ENCODE assay signal across 12 cellular contexts in genomic region chr19:55626350-55626749, GRCh38. TPM values are rescaled to one million over a fixed set of nuclear protein-coding genes. Genes with fewer than 3 reads are reported as not detected.
DNase-seq lines count a peak whose midpoint lies in the region; ATAC-seq, FAIRE-seq and TF ChIP-seq lines count a peak whose summit lies in the region.
"Had no signal": no experiment of that assay in that cellular context is flagged by ENCODE, and none has a peak within 500 bp of the region (broad histone marks: within the 10 kb centered on the region; RNA-seq: fewer than 3 reads in every experiment).

No MANE protein-coding gene starts in this region.

- H2AFZ ChIP-seq in GM12878 (ENCODE audit: control insufficient read depth, low read depth, low read length), result peak overlapping the region; percentile 35; the same call in 1 of the 2 replicates

- H3K79me2 ChIP-seq in GM12878 (ENCODE audit: control insufficient read depth, insufficient read depth, low read length), result no peaks in the 10 kb centered on the region

- no peak for TF ChIP-seq EP300 in GM12878 (IDR thresholded peaks at IDR 0.05; ENCODE audit: borderline replicate concordance in 1 of 2, control insufficient read depth in 1 of 2, low read depth in 2 of 2, low read length in 2 of 2)

- CTCF ChIA-PET in activated CD4-positive, alpha-beta T cell treated with anti-CD3 and anti-CD28 coated beads for 36 hours (lab: Charles Lee), result interaction anchor here (0.5 to 2.9 kb wide), 13 partner anchors 10 to 484 kb away, joined by 3 to 20 read pairs (median 3); partner anchors contain the start of gene ZNF865
- CTCF ChIA-PET in activated CD8-positive, alpha-beta T cell treated with anti-CD3 and anti-CD28 coated beads, Interleukin-2, amount 10 ng/mL, durations not matched to agents 7 days and 5 days (lab: Charles Lee), result interaction anchor here (0.8 to 7.1 kb wide), 21 partner anchors 9 to 508 kb away, joined by 3 to 59 read pairs (median 4); partner anchors contain the start of genes ISOC2, TMEM238, U2AF2 and ZNF524
- CTCF ChIA-PET in GM12878 (lab: Yijun Ruan, JAX), result interaction anchor here (0.7 to 7.9 kb wide), 11 partner anchors 12 to 722 kb away, joined by 3 to 76 read pairs (median 7); partner anchors contain the start of genes FIZ1, U2AF2, ZNF628 and ZNF865

- FAIRE-seq in GM12878 (lab: Jason Lieb, UNC), result peak; percentile 96
- FAIRE-seq: RCC 7860 had no signal

- TF ChIP-seq POLR2A in GM12878 (IDR thresholded peaks at IDR 0.05; ENCODE audit: low read depth, low read length), result no peak
- TF ChIP-seq POLR2A in prostate gland (IDR thresholded peaks at IDR 0.05), result no peak

- ATAC-seq in activated CD4-positive, alpha-beta T cell treated with anti-CD3 and anti-CD28 coated beads for 36 hours, result peak; percentile 56
- peak; percentile 73 for ATAC-seq in activated CD8-positive, alpha-beta T cell treated with anti-CD3 and anti-CD28 coated beads, Interleukin-2, amount 10 ng/mL, durations not matched to agents 7 days and 5 days
- ATAC-seq in GM12878, result peak; percentile 19; the same call in 2 of the 3 replicates
- no peak for ATAC-seq in esophagus mucosa
- ATAC-seq in HG02885 (IDR thresholded peaks at IDR 0.05; ENCODE audit: poor library complexity, unreplicated experiment), result no peak

- H3K36me3 Mint-ChIP-seq in activated CD4-positive, alpha-beta T cell treated with anti-CD3 and anti-CD28 coated beads for 36 hours (ENCODE audit: low read depth), result peaks cover 1% of the 10 kb centered on the region
- H3K36me3 Mint-ChIP-seq in activated CD8-positive, alpha-beta T cell treated with anti-CD3 and anti-CD28 coated beads, Interleukin-2, amount 10 ng/mL, durations not matched to agents 7 days and 5 days (ENCODE audit: low read depth), result peaks cover 3% of the 10 kb centered on the region

- WGBS in GM12878 (ENCODE audit: insufficient coverage, insufficient replicate concordance, low lambda C conversion rate, missing lambda C conversion rate), result 57% methylated on average over 11 of the region's 11 CpGs
- 88% methylated on average over 11 of the region's 11 CpGs for WGBS in prostate gland

- H3K27ac Mint-ChIP-seq in activated CD4-positive, alpha-beta T cell treated with anti-CD3 and anti-CD28 coated beads for 36 hours, result no peak overlapping the region
- peak overlapping the region; percentile 87 for H3K27ac Mint-ChIP-seq in activated CD8-positive, alpha-beta T cell treated with anti-CD3 and anti-CD28 coated beads, Interleukin-2, amount 10 ng/mL, durations not matched to agents 7 days and 5 days

- H3K27me3 Mint-ChIP-seq in activated CD4-positive, alpha-beta T cell treated with anti-CD3 and anti-CD28 coated beads for 36 hours, result no peaks in the 10 kb centered on the region
- peaks cover 13% of the 10 kb centered on the region for H3K27me3 Mint-ChIP-seq in activated CD8-positive, alpha-beta T cell treated with anti-CD3 and anti-CD28 coated beads, Interleukin-2, amount 10 ng/mL, durations not matched to agents 7 days and 5 days (ENCODE audit: low read depth)

- H4K20me1 ChIP-seq in GM12878 (ENCODE audit: control insufficient read depth, insufficient read depth), result no peaks in the 10 kb centered on the region

- POLR2A ChIA-PET in activated CD4-positive, alpha-beta T cell treated with anti-CD3 and anti-CD28 coated beads for 36 hours (lab: Charles Lee), result interaction anchor here (0.7 to 1.0 kb wide), 3 partner anchors 11 to 1737 kb away, joined by 3 read pairs; no protein-coding TSS in a partner anchor
- POLR2A ChIA-PET in activated CD8-positive, alpha-beta T cell treated with anti-CD3 and anti-CD28 coated beads, Interleukin-2, amount 10 ng/mL, durations not matched to agents 7 days and 5 days (lab: Charles Lee), result interaction anchor here (1.1 to 2.8 kb wide), 4 partner anchors 9 to 150 kb away, joined by 3 to 27 read pairs (median 7); partner anchors contain the start of genes FIZ1, ZNF524, ZNF628 and ZNF865
- POLR2A ChIA-PET in GM12878 (lab: Charles Lee), result interaction anchor here (0.8 to 1.5 kb wide), 4 partner anchors 20 to 165 kb away, joined by 3 to 5 read pairs (median 4); partner anchors contain the start of gene ISOC2

- no peak for TF ChIP-seq RAD21 in GM12878 (IDR thresholded peaks at IDR 0.05; ENCODE audit: insufficient read depth, low read depth, low read length)

- peaks cover 9% of the 10 kb centered on the region; the same call in 1 of the 2 replicates for H3K4me1 ChIP-seq in GM12878 (ENCODE audit: control insufficient read depth, insufficient read depth, low read length)
- H3K4me1 ChIP-seq in prostate gland (replicated peaks), result no peaks in the 10 kb centered on the region

- peak overlapping the region; percentile 60 for H3K4me2 ChIP-seq in GM12878 (ENCODE audit: control insufficient read depth, insufficient read depth)

- TF ChIP-seq CTCF in GM12878 (IDR thresholded peaks at IDR 0.05 in 2 of 3, conservative IDR thresholded peaks at IDR 0.05 in 1 of 3; ENCODE audit: control insufficient read depth in 2 of 3, extremely low read depth in 1 of 3, insufficient read depth in 1 of 3, low read depth in 3 of 3, low read length in 3 of 3), result no peak
- TF ChIP-seq CTCF in prostate gland (IDR thresholded peaks at IDR 0.05), result no peak

- H3K4me1 Mint-ChIP-seq in activated CD4-positive, alpha-beta T cell treated with anti-CD3 and anti-CD28 coated beads for 36 hours, result peaks cover 35% of the 10 kb centered on the region
- H3K4me1 Mint-ChIP-seq in activated CD8-positive, alpha-beta T cell treated with anti-CD3 and anti-CD28 coated beads, Interleukin-2, amount 10 ng/mL, durations not matched to agents 7 days and 5 days (ENCODE audit: low read depth), result peaks cover 39% of the 10 kb centered on the region

- H3K27ac ChIP-seq in GM12878 (ENCODE audit: control insufficient read depth, insufficient read depth), result no peak overlapping the region; the same call in 1 of the 2 replicates
- no peak overlapping the region for H3K27ac ChIP-seq in prostate gland
- H3K27ac ChIP-seq: esophagus squamous epithelium, tibial artery had no signal

- SMC1A ChIA-PET in GM12878 (lab: Charles Lee; ENCODE audit: uncharacterized antibody, unreplicated experiment), result interaction anchor here (0.6 to 2.0 kb wide), 7 partner anchors 20 to 165 kb away, joined by 3 to 5 read pairs (median 3); partner anchors contain the start of genes ISOC2 and U2AF2

- RAD21 ChIA-PET in GM12878 (lab: Charles Lee; ENCODE audit: unreplicated experiment), result interaction anchor here (0.9 to 2.5 kb wide), 7 partner anchors 7 to 123 kb away, joined by 3 to 12 read pairs (median 6); partner anchors contain the start of genes FIZ1, U2AF2 and ZNF579

- H3K9ac ChIP-seq in GM12878 (ENCODE audit: control insufficient read depth, insufficient read depth, low read length), result no peak overlapping the region

- H3K4me3 ChIP-seq in GM12878 (no peak overlapping the region), prostate gland (no peak overlapping the region)
- H3K4me3 ChIP-seq: esophagus squamous epithelium, tibial artery had no signal

- no TSS peak for BruUV-seq in GM12878 (replicated peaks; lab: Mats Ljungman, UMichigan)

- intact Hi-C loops in activated CD4-positive, alpha-beta T cell treated with anti-CD3 and anti-CD28 coated beads for 36 hours (cut with DNase I, micrococcal nuclease), result loop anchor here in 1 of 2 experiments (1.0 kb wide), 1 partner anchor 110 kb away; no protein-coding TSS in a partner anchor
- intact Hi-C loops in GM12878 (cut with micrococcal nuclease; ENCODE audit: unreplicated experiment) (no loop called here), prostate gland (cut with DNase I) (no loop called here)

- DNase-seq in activated CD4-positive, alpha-beta T cell treated with anti-CD3 and anti-CD28 coated beads for 36 hours, result peak; percentile 70
- no peak for DNase-seq in activated CD4-positive, alpha-beta T cell treated with anti-CD3 and anti-CD28 coated beads for 1 hour
- DNase-seq in activated CD8-positive, alpha-beta T cell treated with anti-CD3 and anti-CD28 coated beads, Interleukin-2, amount 10 ng/mL, durations not matched to agents 7 days and 5 days, result peak; percentile 84
- no peak for DNase-seq in GM12878 (ENCODE audit: low read depth, low spot score)
- DNase-seq in stimulated activated naive CD4-positive, alpha-beta T cell treated with Interleukin-2 at 50 U/mL for 16 hours (lab: John Stamatoyannopoulos, UW), result peak; percentile 44
- no peak for DNase-seq in prostate gland (ENCODE audit: low spot score)
- DNase-seq: COR-L47, esophagus squamous epithelium, tibial artery had no signal

- peak overlapping the region; percentile 6 for H3K4me3 Mint-ChIP-seq in activated CD4-positive, alpha-beta T cell treated with anti-CD3 and anti-CD28 coated beads for 36 hours
- H3K4me3 Mint-ChIP-seq in activated CD8-positive, alpha-beta T cell treated with anti-CD3 and anti-CD28 coated beads, Interleukin-2, amount 10 ng/mL, durations not matched to agents 7 days and 5 days, result peak overlapping the region; percentile 71

- H3K36me3 ChIP-seq in GM12878 (ENCODE audit: control insufficient read depth in 2 of 2, insufficient read depth in 2 of 2, low read length in 1 of 2) (no peaks in the 10 kb centered on the region), prostate gland (no peaks in the 10 kb centered on the region)

- H3K27me3 ChIP-seq in GM12878 (replicated peaks in 1 of 2; ENCODE audit: control insufficient read depth in 2 of 2, insufficient read depth in 2 of 2, low read length in 1 of 2), result no peaks in the 10 kb centered on the region
- H3K27me3 ChIP-seq in prostate gland (replicated peaks; ENCODE audit: insufficient read depth), result no peaks in the 10 kb centered on the region
- H3K27me3 ChIP-seq: esophagus squamous epithelium, tibial artery had no signal

- H3K9me3 Mint-ChIP-seq in activated CD4-positive, alpha-beta T cell treated with anti-CD3 and anti-CD28 coated beads for 36 hours (ENCODE audit: low read depth), result no peaks in the 10 kb centered on the region
- H3K9me3 Mint-ChIP-seq in activated CD8-positive, alpha-beta T cell treated with anti-CD3 and anti-CD28 coated beads, Interleukin-2, amount 10 ng/mL, durations not matched to agents 7 days and 5 days (ENCODE audit: insufficient read depth), result peaks cover 4% of the 10 kb centered on the region

- H3K9me3 ChIP-seq in GM12878 (replicated peaks; ENCODE audit: control insufficient read depth, insufficient read depth, low read length) (no peaks in the 10 kb centered on the region; the same call in 2 of the 3 replicates), prostate gland (no peaks in the 10 kb centered on the region)
- H3K9me3 ChIP-seq: esophagus squamous epithelium, tibial artery had no signal

- in situ Hi-C loops in GM12878 (cut with MboI), result loop anchor here (5.0 kb wide), 1 partner anchor 484 kb away; no protein-coding TSS in a partner anchor

RNA-seq across cellular contexts. Expression of gene ZNF784, which starts 2.0 kb away (rescaled TPM):
- 1 to 10 TPM; 3.2 to 4.3 TPM for total RNA-seq in activated CD4-positive, alpha-beta T cell treated with anti-CD3 and anti-CD28 coated beads for 36 hours
- total RNA-seq in activated CD8-positive, alpha-beta T cell treated with anti-CD3 and anti-CD28 coated beads, Interleukin-2, amount 10 ng/mL, durations not matched to agents 7 days and 5 days, result 1 to 10 TPM; 5.2 to 5.3 TPM
- 3.6 and 5.3 TPM in 2 replicates for total RNA-seq in GM12878 (2013; cell fraction: nucleolus; rRNA removed)
- total RNA-seq in GM12878 (2014; rRNA removed) (2.8 and 3.5 TPM in 2 replicates), GM12878 (2014; rRNA removed; fragmentation: Illumina TruSeq; extraction: Trizol) (1.8 and 2.2 TPM in 2 replicates), GM12878 (2021) (5.2 and 5.3 TPM in 2 replicates), esophagus mucosa (3.8 TPM), prostate gland (10 to 100 TPM in 1 of 2 donors, 1 to 10 TPM in 1; 8.9 to 17.2 TPM)
- 3.2 TPM for polyA plus RNA-seq in GM12878 (2011; ENCODE audit: low read depth)
- polyA plus RNA-seq in GM12878 (2011; rRNA removed) (0.68 and 1.2 TPM in 2 replicates), GM12878 (2014; fragmentation: Illumina TruSeq; extraction: Trizol) (2.8 and 3.1 TPM in 2 replicates), GM12878 (2014; fragmentation: Nextera tagmentation; extraction: Ambion mirVana) (under 1 TPM; 0.10 to 0.97 TPM), GM12878 (2014; rRNA removed) (3.5 and 4.4 TPM in 2 replicates), GM12878 (2016; fragmentation: Nextera tagmentation; extraction: Ambion mirVana) (1 to 10 TPM; 1.1 to 1.4 TPM)
- 1.2 and 1.4 TPM in 2 replicates for polyA plus RNA-seq in GM12878 (2011; cell fraction: cytosol; rRNA removed)
- 7.1 and 7.5 TPM in 2 replicates for polyA plus RNA-seq in GM12878 (2011; cell fraction: nucleus; rRNA removed)
- 4.8 and 6.3 TPM in 2 replicates for polyA plus RNA-seq in GM12878 (2012)
- 1.0 and 1.4 TPM in 2 replicates for polyA minus RNA-seq in GM12878 (2011; rRNA and poly(A)+ RNA removed)
- polyA minus RNA-seq in GM12878 (2011; cell fraction: cytosol; rRNA and poly(A)+ RNA removed), result 0.80 and 1.1 TPM in 2 replicates
- polyA minus RNA-seq in GM12878 (2011; cell fraction: nucleus; rRNA and poly(A)+ RNA removed), result 1.1 and 1.9 TPM in 2 replicates

RNA-seq across cellular contexts. Expression of gene ZNF580, which starts 14.5 kb away (rescaled TPM):
- 10 to 100 TPM; 24.2 to 35.6 TPM for total RNA-seq in activated CD4-positive, alpha-beta T cell treated with anti-CD3 and anti-CD28 coated beads for 36 hours
- total RNA-seq in activated CD8-positive, alpha-beta T cell treated with anti-CD3 and anti-CD28 coated beads, Interleukin-2, amount 10 ng/mL, durations not matched to agents 7 days and 5 days, result 10 to 100 TPM; 30.2 to 32.1 TPM
- 16.2 and 23.0 TPM in 2 replicates for total RNA-seq in GM12878 (2013; cell fraction: nucleolus; rRNA removed)
- total RNA-seq in GM12878 (2014; rRNA removed) (9.4 and 12.2 TPM in 2 replicates), GM12878 (2014; rRNA removed; fragmentation: Illumina TruSeq; extraction: Trizol) (4.7 and 5.7 TPM in 2 replicates), GM12878 (2021) (31.8 and 34.2 TPM in 2 replicates), esophagus mucosa (13.5 TPM), prostate gland (10 to 100 TPM; 49.7 to 70.5 TPM)
- 12.4 TPM for polyA plus RNA-seq in GM12878 (2011; ENCODE audit: low read depth)
- polyA plus RNA-seq in GM12878 (2011; rRNA removed) (5.5 and 7.9 TPM in 2 replicates), GM12878 (2014; fragmentation: Illumina TruSeq; extraction: Trizol) (5.3 and 7.4 TPM in 2 replicates), GM12878 (2014; fragmentation: Nextera tagmentation; extraction: Ambion mirVana) (1 to 10 TPM; 2.3 to 7.4 TPM), GM12878 (2014; rRNA removed) (27.1 and 30.2 TPM in 2 replicates), GM12878 (2016; fragmentation: Nextera tagmentation; extraction: Ambion mirVana) (10 to 100 TPM; 24.7 to 25.3 TPM)
- 9.7 and 13.8 TPM in 2 replicates for polyA plus RNA-seq in GM12878 (2011; cell fraction: cytosol; rRNA removed)
- 50.7 and 83.1 TPM in 2 replicates for polyA plus RNA-seq in GM12878 (2011; cell fraction: nucleus; rRNA removed)
- polyA plus RNA-seq in GM12878 (2012), result 33.1 and 35.3 TPM in 2 replicates
- 3.4 and 7.0 TPM in 2 replicates for polyA minus RNA-seq in GM12878 (2011; rRNA and poly(A)+ RNA removed)
- 5.5 and 8.0 TPM in 2 replicates for polyA minus RNA-seq in GM12878 (2011; cell fraction: cytosol; rRNA and poly(A)+ RNA removed)
- polyA minus RNA-seq in GM12878 (2011; cell fraction: nucleus; rRNA and poly(A)+ RNA removed), result 8.2 and 17.3 TPM in 2 replicates

RNA-seq across cellular contexts. Expression of gene ZNF581, which starts 17.1 kb away (rescaled TPM):
- 10 to 100 TPM; 18.9 to 26.9 TPM for total RNA-seq in activated CD4-positive, alpha-beta T cell treated with anti-CD3 and anti-CD28 coated beads for 36 hours
- 10 to 100 TPM; 22.7 to 24.4 TPM for total RNA-seq in activated CD8-positive, alpha-beta T cell treated with anti-CD3 and anti-CD28 coated beads, Interleukin-2, amount 10 ng/mL, durations not matched to agents 7 days and 5 days
- total RNA-seq in GM12878 (2013; cell fraction: nucleolus; rRNA removed), result 5.3 and 7.2 TPM in 2 replicates
- total RNA-seq in GM12878 (2014; rRNA removed) (22.1 and 25.4 TPM in 2 replicates), GM12878 (2014; rRNA removed; fragmentation: Illumina TruSeq; extraction: Trizol) (14.0 and 14.1 TPM in 2 replicates), GM12878 (2021) (44.9 and 45.4 TPM in 2 replicates), esophagus mucosa (21.7 TPM), prostate gland (10 to 100 TPM; 19.7 to 20.6 TPM)
- 31.2 TPM for polyA plus RNA-seq in GM12878 (2011; ENCODE audit: low read depth)
- polyA plus RNA-seq in GM12878 (2011; rRNA removed) (13.5 and 19.1 TPM in 2 replicates), GM12878 (2014; fragmentation: Illumina TruSeq; extraction: Trizol) (7.8 and 13.2 TPM in 2 replicates), GM12878 (2014; fragmentation: Nextera tagmentation; extraction: Ambion mirVana) (10 to 100 TPM in 1 of 2 experiments, 1 to 10 TPM in 1; 4.7 to 18.1 TPM), GM12878 (2014; rRNA removed) (39.6 and 45.3 TPM in 2 replicates), GM12878 (2016; fragmentation: Nextera tagmentation; extraction: Ambion mirVana) (10 to 100 TPM; 29.1 to 37.0 TPM)
- polyA plus RNA-seq in GM12878 (2011; cell fraction: cytosol; rRNA removed), result 27.8 and 34.4 TPM in 2 replicates
- polyA plus RNA-seq in GM12878 (2011; cell fraction: nucleus; rRNA removed), result 21.8 and 24.9 TPM in 2 replicates
- 43.7 and 58.1 TPM in 2 replicates for polyA plus RNA-seq in GM12878 (2012)
- 15.2 and 28.9 TPM in 2 replicates for polyA minus RNA-seq in GM12878 (2011; rRNA and poly(A)+ RNA removed)
- polyA minus RNA-seq in GM12878 (2011; cell fraction: cytosol; rRNA and poly(A)+ RNA removed), result 11.5 and 15.8 TPM in 2 replicates
- polyA minus RNA-seq in GM12878 (2011; cell fraction: nucleus; rRNA and poly(A)+ RNA removed), result 6.0 and 9.0 TPM in 2 replicates

RNA-seq across cellular contexts. Expression of gene ZNF865, which starts 20.9 kb away (rescaled TPM):
- total RNA-seq in activated CD4-positive, alpha-beta T cell treated with anti-CD3 and anti-CD28 coated beads for 36 hours, result 10 to 100 TPM; 11.4 to 12.1 TPM
- 10 to 100 TPM; 14.8 to 15.8 TPM for total RNA-seq in activated CD8-positive, alpha-beta T cell treated with anti-CD3 and anti-CD28 coated beads, Interleukin-2, amount 10 ng/mL, durations not matched to agents 7 days and 5 days
- total RNA-seq in GM12878 (2013; cell fraction: nucleolus; rRNA removed), result 9.9 and 10.4 TPM in 2 replicates
- total RNA-seq in GM12878 (2014; rRNA removed), result 0.96 and 1.1 TPM in 2 replicates
- total RNA-seq in GM12878 (2014; rRNA removed; fragmentation: Illumina TruSeq; extraction: Trizol), result 0.78 and 0.85 TPM in 2 replicates
- 17.8 and 18.3 TPM in 2 replicates for total RNA-seq in GM12878 (2021)
- polyA plus RNA-seq in GM12878 (2011; ENCODE audit: low read depth), result 0.83 TPM
- polyA plus RNA-seq in GM12878 (2011; rRNA removed), result 0.49 and 1.5 TPM in 2 replicates
- 2.0 and 3.3 TPM in 2 replicates for polyA plus RNA-seq in GM12878 (2011; cell fraction: cytosol; rRNA removed)
- 7.5 and 10.9 TPM in 2 replicates for polyA plus RNA-seq in GM12878 (2011; cell fraction: nucleus; rRNA removed)
- polyA plus RNA-seq in GM12878 (2012), result 6.5 and 7.1 TPM in 2 replicates
- polyA plus RNA-seq in GM12878 (2014; fragmentation: Illumina TruSeq; extraction: Trizol), result 0.24 and 1.2 TPM in 2 replicates
- polyA plus RNA-seq in GM12878 (2014; fragmentation: Nextera tagmentation; extraction: Ambion mirVana), result under 1 TPM; 0.02 to 0.05 TPM
- polyA plus RNA-seq in GM12878 (2014; rRNA removed), result 7.6 and 9.8 TPM in 2 replicates
- under 1 TPM; 0.13 to 0.37 TPM for polyA plus RNA-seq in GM12878 (2016; fragmentation: Nextera tagmentation; extraction: Ambion mirVana)
- 0.51 and 1.1 TPM in 2 replicates for polyA minus RNA-seq in GM12878 (2011; rRNA and poly(A)+ RNA removed)
- 2.9 and 4.3 TPM in 2 replicates for polyA minus RNA-seq in GM12878 (2011; cell fraction: cytosol; rRNA and poly(A)+ RNA removed)
- polyA minus RNA-seq in GM12878 (2011; cell fraction: nucleus; rRNA and poly(A)+ RNA removed), result 1.6 and 3.6 TPM in 2 replicates
- 5.3 TPM for total RNA-seq in esophagus mucosa
- 10 to 100 TPM; 18.4 to 21.0 TPM for total RNA-seq in prostate gland

RNA-seq across cellular contexts. Expression of gene CCDC106, which starts 21.7 kb away (rescaled TPM):
- 1 to 10 TPM; 6.2 to 6.3 TPM for total RNA-seq in activated CD4-positive, alpha-beta T cell treated with anti-CD3 and anti-CD28 coated beads for 36 hours
- total RNA-seq in activated CD8-positive, alpha-beta T cell treated with anti-CD3 and anti-CD28 coated beads, Interleukin-2, amount 10 ng/mL, durations not matched to agents 7 days and 5 days, result 1 to 10 TPM; 8.7 to 9.4 TPM
- total RNA-seq in GM12878 (2013; cell fraction: nucleolus; rRNA removed), result 8.3 and 8.6 TPM in 2 replicates
- total RNA-seq in GM12878 (2014; rRNA removed) (19.2 and 22.5 TPM in 2 replicates), GM12878 (2014; rRNA removed; fragmentation: Illumina TruSeq; extraction: Trizol) (11.9 and 12.7 TPM in 2 replicates), GM12878 (2021) (33.1 and 34.2 TPM in 2 replicates), esophagus mucosa (4.7 TPM), prostate gland (10 to 100 TPM; 17.7 to 70.2 TPM)
- 5.6 TPM for polyA plus RNA-seq in GM12878 (2011; ENCODE audit: low read depth)
- polyA plus RNA-seq in GM12878 (2011; rRNA removed) (7.8 and 16.4 TPM in 2 replicates), GM12878 (2014; fragmentation: Illumina TruSeq; extraction: Trizol) (7.7 and 19.2 TPM in 2 replicates), GM12878 (2014; fragmentation: Nextera tagmentation; extraction: Ambion mirVana) (under 1 TPM; 0.04 to 0.14 TPM), GM12878 (2014; rRNA removed) (35.9 and 39.9 TPM in 2 replicates), GM12878 (2016; fragmentation: Nextera tagmentation; extraction: Ambion mirVana) (10 to 100 TPM; 20.4 to 25.7 TPM)
- polyA plus RNA-seq in GM12878 (2011; cell fraction: cytosol; rRNA removed), result 17.5 and 27.2 TPM in 2 replicates
- 38.1 and 48.1 TPM in 2 replicates for polyA plus RNA-seq in GM12878 (2011; cell fraction: nucleus; rRNA removed)
- polyA plus RNA-seq in GM12878 (2012), result 27.7 and 32.6 TPM in 2 replicates
- 3.4 and 7.2 TPM in 2 replicates for polyA minus RNA-seq in GM12878 (2011; rRNA and poly(A)+ RNA removed)
- 5.5 and 7.0 TPM in 2 replicates for polyA minus RNA-seq in GM12878 (2011; cell fraction: cytosol; rRNA and poly(A)+ RNA removed)
- polyA minus RNA-seq in GM12878 (2011; cell fraction: nucleus; rRNA and poly(A)+ RNA removed), result 6.4 and 14.4 TPM in 2 replicates

Comparison
In these comparisons a context has a peak if more than half of its experiments do, and no peak if none do; other contexts are left out.
1. DNase-seq: peak in activated CD4-positive, alpha-beta T cell treated with anti-CD3 and anti-CD28 coated beads for 36 hours (single experiment), activated CD8-positive, alpha-beta T cell treated with anti-CD3 and anti-CD28 coated beads, Interleukin-2, amount 10 ng/mL, durations not matched to agents 7 days and 5 days (single experiment) and stimulated activated naive CD4-positive, alpha-beta T cell treated with Interleukin-2 at 50 U/mL for 16 hours (single experiment); none in activated CD4-positive, alpha-beta T cell treated with anti-CD3 and anti-CD28 coated beads for 1 hour (single experiment), GM12878 (single experiment) and prostate gland (single experiment).
2. ATAC-seq: peak in activated CD4-positive, alpha-beta T cell treated with anti-CD3 and anti-CD28 coated beads for 36 hours (single experiment), activated CD8-positive, alpha-beta T cell treated with anti-CD3 and anti-CD28 coated beads, Interleukin-2, amount 10 ng/mL, durations not matched to agents 7 days and 5 days (single experiment) and GM12878 (single experiment); none in esophagus mucosa (single experiment) and HG02885 (single experiment).